In genomic region chr18:32420084-32420483, GRCh38 we compare ENCODE assay signal across 25 cellular contexts. TPM values are rescaled to one million over a fixed set of nuclear protein-coding genes. Genes with fewer than 3 reads are reported as not detected.
"Had no signal": no experiment of that assay in that cellular context is flagged by ENCODE, and none has a peak within 500 bp of the region (broad histone marks: within the 10 kb centered on the region; RNA-seq: fewer than 3 reads in every experiment).

No MANE protein-coding gene starts in this region.

- H3K27me3 Mint-ChIP-seq: activated B cell treated with CpG ODN at 0.5 μM for 24 hours had no signal

- DNase-seq: activated B cell treated with CpG ODN at 0.5 μM for 24 hours; activated CD4-positive, alpha-beta T cell treated with anti-CD3 and anti-CD28 coated beads, Interleukin-2, amount 10 ng/mL, durations not matched to agents 24 days and 14 days; activated CD8-positive, alpha-beta memory T cell treated with anti-CD3 and anti-CD28 coated beads, Interleukin-2, amount 50 U/mL, for 4 hours; activated CD8-positive, alpha-beta T cell treated with anti-CD3 and anti-CD28 coated beads, Interleukin-2, amount 10 ng/mL, durations not matched to agents 7 days and 5 days; activated gamma-delta T cell treated with Interleukin-2 at 50 U/mL for 16 hours; activated T-cell treated with anti-CD3 and anti-CD28 coated beads, Interleukin-2, amount 50 U/mL, for 72 hours; amygdala; body of pancreas; glutamatergic neuron; kidney glomerular epithelial cell; lower lobe of right lung; midbrain; retina; stimulated activated CD4-positive, alpha-beta T cell treated with anti-CD3 and anti-CD28 coated beads, Interleukin-15, amount 100 ng/mL, for 24 hours; stimulated activated CD4-positive, alpha-beta T cell treated with anti-CD3 and anti-CD28 coated beads, Interleukin-4, amount 100 ng/mL, for 1 hour; stimulated activated naive B cell treated with anti-CD40 and anti-IgM and Interleukin-4, amounts not matched to agents 10 μg/mL and 1 μg/mL and 100 μg/mL, for 72 hours; T-helper 17 cell; tibial artery had no signal

- H3K4me3 ChIP-seq: body of pancreas, coronary artery, esophagus muscularis mucosa, lower lobe of right lung, neural progenitor cell, skin epidermis, tibial artery had no signal

- H3K4me1 ChIP-seq: parathyroid adenoma had no signal

- ATAC-seq: activated CD8-positive, alpha-beta T cell treated with anti-CD3 and anti-CD28 coated beads, Interleukin-2, amount 10 ng/mL, durations not matched to agents 7 days and 5 days; activated T-cell treated with anti-CD3 and anti-CD28 coated beads, Interleukin-2, amount 50 U/mL, for 72 hours; body of pancreas; lower lobe of right lung; stimulated activated naive B cell treated with anti-CD40 and anti-IgM and Interleukin-4, amounts not matched to agents 10 μg/mL and 1 μg/mL and 100 μg/mL, for 72 hours; T-helper 17 cell had no signal

- H3K27ac Mint-ChIP-seq: activated B cell treated with CpG ODN at 0.5 μM for 24 hours; activated CD4-positive, alpha-beta T cell treated with anti-CD3 and anti-CD28 coated beads, Interleukin-2, amount 10 ng/mL, durations not matched to agents 24 days and 14 days; activated CD8-positive, alpha-beta T cell treated with anti-CD3 and anti-CD28 coated beads, Interleukin-2, amount 10 ng/mL, durations not matched to agents 7 days and 5 days; activated naive CD8-positive, alpha-beta T cell; activated T-cell treated with anti-CD3 and anti-CD28 coated beads, Interleukin-2, amount 50 U/mL, for 72 hours; neural progenitor cell; stimulated activated naive B cell treated with anti-CD40 and anti-IgM and Interleukin-4, amounts not matched to agents 10 μg/mL and 1 μg/mL and 100 μg/mL, for 72 hours; T-helper 17 cell had no signal

- H3K36me3 Mint-ChIP-seq: activated naive CD8-positive, alpha-beta T cell; neural progenitor cell; stimulated activated naive B cell treated with anti-CD40 and anti-IgM and Interleukin-4, amounts not matched to agents 10 μg/mL and 1 μg/mL and 100 μg/mL, for 72 hours had no signal

- H3K9me3 ChIP-seq: body of pancreas, esophagus muscularis mucosa, lower lobe of right lung, tibial artery had no signal

- H3K9me3 Mint-ChIP-seq: activated CD4-positive, alpha-beta T cell treated with anti-CD3 and anti-CD28 coated beads, Interleukin-2, amount 10 ng/mL, durations not matched to agents 24 days and 14 days; activated T-cell treated with anti-CD3 and anti-CD28 coated beads, Interleukin-2, amount 50 U/mL, for 72 hours had no signal

- H3K4me1 Mint-ChIP-seq: activated B cell treated with CpG ODN at 0.5 μM for 24 hours; activated CD4-positive, alpha-beta T cell treated with anti-CD3 and anti-CD28 coated beads, Interleukin-2, amount 10 ng/mL, durations not matched to agents 24 days and 14 days; central memory CD8-positive, alpha-beta T cell; stimulated activated naive B cell treated with anti-CD40 and anti-IgM and Interleukin-4, amounts not matched to agents 10 μg/mL and 1 μg/mL and 100 μg/mL, for 72 hours; T-helper 17 cell had no signal

- H3K27me3 ChIP-seq: body of pancreas, esophagus muscularis mucosa, neural progenitor cell, tibial artery had no signal

- H3K27ac ChIP-seq: body of pancreas, coronary artery, lower lobe of right lung, neural progenitor cell, parathyroid adenoma, skin epidermis, tibial artery had no signal

- H3K4me3 Mint-ChIP-seq: activated B cell treated with CpG ODN at 0.5 μM for 24 hours; activated CD4-positive, alpha-beta T cell treated with anti-CD3 and anti-CD28 coated beads, Interleukin-2, amount 10 ng/mL, durations not matched to agents 24 days and 14 days; activated CD8-positive, alpha-beta T cell treated with anti-CD3 and anti-CD28 coated beads, Interleukin-2, amount 10 ng/mL, durations not matched to agents 7 days and 5 days; activated naive CD8-positive, alpha-beta T cell; activated T-cell treated with anti-CD3 and anti-CD28 coated beads, Interleukin-2, amount 50 U/mL, for 72 hours; central memory CD8-positive, alpha-beta T cell; neural progenitor cell; stimulated activated naive B cell treated with anti-CD40 and anti-IgM and Interleukin-4, amounts not matched to agents 10 μg/mL and 1 μg/mL and 100 μg/mL, for 72 hours; T-helper 17 cell had no signal

RNA-seq across cellular contexts. Expression of gene GAREM1, which starts 50.6 kb away (rescaled TPM):
- total RNA-seq: activated B cell treated with CpG ODN at 0.5 μM for 24 hours; activated CD4-positive, alpha-beta T cell treated with anti-CD3 and anti-CD28 coated beads, Interleukin-2, amount 10 ng/mL, durations not matched to agents 24 days and 14 days; activated CD8-positive, alpha-beta T cell treated with anti-CD3 and anti-CD28 coated beads, Interleukin-2, amount 10 ng/mL, durations not matched to agents 7 days and 5 days had no signal
